9 cellular contexts compared by ENCODE assay signal in genomic region chr1:209926045-209926444, GRCh38. TPM values are rescaled to one million over a fixed set of nuclear protein-coding genes. Genes with fewer than 3 reads are reported as not detected.
A peak's percentile ranks its signal among the peaks of the same experiment; 100 is the strongest.
DNase-seq lines count a peak whose midpoint lies in the region; ATAC-seq and TF ChIP-seq lines count a peak whose summit lies in the region.
"Had no signal": no experiment of that assay in that cellular context is flagged by ENCODE, and none has a peak within 500 bp of the region (broad histone marks: within the 10 kb centered on the region; RNA-seq: fewer than 3 reads in every experiment).

No MANE protein-coding gene starts in this region.

- BruUV-seq in PC-9 (replicated peaks; lab: Mats Ljungman, UMichigan), result no TSS peak
- no TSS peak for BruUV-seq in OCI-LY7 (replicated peaks; lab: Mats Ljungman, UMichigan)

- H3F3A ChIP-seq in PC-9 (ENCODE audit: insufficient read depth, low read depth), result no peaks in the 10 kb centered on the region

- H3K4me2 ChIP-seq in PC-9 (peak overlapping the region; percentile 18; the same call in 1 of the 2 replicates), OCI-LY7 (ENCODE audit: low read length) (no peak overlapping the region)

- no peak overlapping the region for H3K4me3 ChIP-seq in PC-9
- H3K4me3 ChIP-seq in gastroesophageal sphincter, result no peak overlapping the region
- no peak overlapping the region for H3K4me3 ChIP-seq in OCI-LY7 (ENCODE audit: low read depth, low read length, poor library complexity, severe bottlenecking)

- DNase-seq in COLO668 (lab: John Stamatoyannopoulos, UW; ENCODE audit: unreplicated experiment) (peak; percentile 48), NCI-H1092 (lab: John Stamatoyannopoulos, UW) (peak; percentile 96), PC-9 (peak in 1 of 2 experiments; percentile 29), fibroblast of the conjunctiva (ENCODE audit: low read depth) (peak; percentile 34), OCI-LY7 (ENCODE audit: low spot score) (no peak)
- no peak for DNase-seq in activated T-cell treated with anti-CD3 and anti-CD28 coated beads, Interleukin-2, amount 50 U/mL, for 48 hours
- DNase-seq: SHP77 treated with DMSO at 0.1 percent for 48 hours had no signal

- 37 to 41% methylated on average over 3 of the region's 3 CpGs for WGBS in gastroesophageal sphincter (ENCODE audit: low coverage in 1 of 2), 2 donors

- H2AFZ ChIP-seq in PC-9 (no peak overlapping the region), OCI-LY7 (ENCODE audit: low read length) (no peak overlapping the region)

- H3K27ac ChIP-seq in PC-9 (no peak overlapping the region), gastroesophageal sphincter (no peak overlapping the region), OCI-LY7 (ENCODE audit: low read depth, low read length, poor library complexity, severe bottlenecking) (no peak overlapping the region)

- H3K4me1 ChIP-seq in PC-9 (replicated peaks; ENCODE audit: insufficient read depth) (peaks cover 6% of the 10 kb centered on the region; the same call in 1 of the 2 replicates), gastroesophageal sphincter (no peaks in the 10 kb centered on the region), OCI-LY7 (ENCODE audit: insufficient read depth, low read length, poor library complexity, severe bottlenecking) (no peaks in the 10 kb centered on the region)

- no peaks in the 10 kb centered on the region for H3K27me3 ChIP-seq in PC-9 (ENCODE audit: insufficient read depth, low read depth)
- H3K27me3 ChIP-seq in gastroesophageal sphincter, result peaks cover 5% of the 10 kb centered on the region

- no peak for TF ChIP-seq CTCF in PC-9 (conservative IDR thresholded peaks at IDR 0.05)
- TF ChIP-seq CTCF in gastroesophageal sphincter (IDR thresholded peaks at IDR 0.05), result no peak
- no peak for TF ChIP-seq CTCF in OCI-LY7 (conservative IDR thresholded peaks at IDR 0.05; ENCODE audit: low read length)

- intact Hi-C loops in PC-9 (cut with micrococcal nuclease; ENCODE audit: unreplicated experiment), result no loop called here
- intact Hi-C loops in OCI-LY7 (cut with micrococcal nuclease; ENCODE audit: unreplicated experiment), result no loop called here

- no peak for TF ChIP-seq POLR2A in gastroesophageal sphincter (IDR thresholded peaks at IDR 0.05)

- H3K9me3 ChIP-seq in PC-9 (ENCODE audit: insufficient read depth, low read depth) (no peaks in the 10 kb centered on the region), gastroesophageal sphincter (peaks cover 0 to 1% (median 0%) of the 10 kb centered on the region in 3 donors), OCI-LY7 (ENCODE audit: low read length) (no peaks in the 10 kb centered on the region)

- POLR2A ChIA-PET in PC-9 (lab: Charles Lee; ENCODE audit: unreplicated experiment), result interaction anchor here (0.6 to 0.7 kb wide), 3 partner anchors 53 to 498 kb away, joined by 4 to 8 read pairs (median 5); no protein-coding TSS in a partner anchor
- POLR2A ChIA-PET in OCI-LY7 (lab: Charles Lee), result no interaction called here

- H3K36me3 ChIP-seq in PC-9 (ENCODE audit: low read depth) (no peaks in the 10 kb centered on the region), gastroesophageal sphincter (no peaks in the 10 kb centered on the region), OCI-LY7 (ENCODE audit: insufficient read depth, low read length) (no peaks in the 10 kb centered on the region)

- CTCF ChIA-PET in PC-9 (lab: Charles Lee), result no interaction called here
- CTCF ChIA-PET in OCI-LY7 (lab: Charles Lee; ENCODE audit: unreplicated experiment), result no interaction called here

- H4K20me1 ChIP-seq in PC-9 (ENCODE audit: insufficient read depth) (no peaks in the 10 kb centered on the region), OCI-LY7 (ENCODE audit: insufficient read depth, low read length) (no peaks in the 10 kb centered on the region)

- ATAC-seq in gastroesophageal sphincter (no peak), HG02885 (IDR thresholded peaks at IDR 0.05; ENCODE audit: poor library complexity, unreplicated experiment) (no peak)

- H3K9me2 ChIP-seq in PC-9 (ENCODE audit: insufficient read depth) (no peaks in the 10 kb centered on the region; the same call in none of the 2 replicates), OCI-LY7 (ENCODE audit: insufficient read depth, low read length) (no peaks in the 10 kb centered on the region)

- H3K79me2 ChIP-seq in PC-9 (ENCODE audit: low read depth), result no peaks in the 10 kb centered on the region
- H3K79me2 ChIP-seq in OCI-LY7 (ENCODE audit: insufficient read depth, low read depth, low read length), result no peaks in the 10 kb centered on the region

- TF ChIP-seq EP300 in gastroesophageal sphincter (IDR thresholded peaks at IDR 0.05), result no peak

RNA-seq across cellular contexts. Expression of gene SYT14, which starts 12.0 kb away (rescaled TPM):
- total RNA-seq in PC-9 (2021), result 0.80 and 1.4 TPM in 2 replicates
- total RNA-seq in gastroesophageal sphincter, result under 1 TPM in 2 of 4 donors, not detected in 2; under 0.01 to 0.27 TPM
- not detected in 2 replicates for total RNA-seq in OCI-LY7 (2014; rRNA removed; shearing (Covaris generic))
- total RNA-seq in OCI-LY7 (2022), result not detected in 2 replicates

Comparison
In these comparisons a context has a peak if more than half of its experiments do, and no peak if none do; other contexts are left out.
1. DNase-seq: peak in COLO668 (single experiment), NCI-H1092 (single experiment) and fibroblast of the conjunctiva (single experiment); none in OCI-LY7 (single experiment) and activated T-cell treated with anti-CD3 and anti-CD28 coated beads, Interleukin-2, amount 50 U/mL, for 48 hours (0 of 2).